ENCODE assay signal across 22 cellular contexts in the genomic region with DNA sequence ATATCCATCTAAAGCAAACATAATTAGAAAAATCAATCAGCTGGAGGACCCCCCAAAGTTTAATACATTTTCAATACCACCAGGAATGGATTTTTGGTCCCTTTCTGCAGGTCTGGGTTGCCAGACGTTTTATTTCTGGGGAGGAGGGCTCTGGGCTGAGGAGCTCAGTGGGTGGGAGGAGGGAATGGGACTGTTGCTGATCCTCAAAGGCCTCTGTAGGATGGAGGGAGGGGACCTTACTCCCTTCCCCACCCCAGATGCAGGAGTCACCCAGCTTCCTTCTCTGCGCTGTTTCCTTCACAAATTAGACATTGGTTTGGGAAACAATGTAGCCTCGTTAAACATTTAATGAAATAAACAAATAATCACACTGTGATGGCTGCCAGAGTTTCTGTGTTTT. TPM values are rescaled to one million over a fixed set of nuclear protein-coding genes. Genes with fewer than 3 reads are reported as not detected.
DNase-seq lines count a peak whose midpoint lies in the region; TF ChIP-seq lines count a peak whose summit lies in the region.
"Had no signal": no experiment of that assay in that cellular context is flagged by ENCODE, and none has a peak within 500 bp of the region (broad histone marks: within the 10 kb centered on the region; RNA-seq: fewer than 3 reads in every experiment).

No MANE protein-coding gene starts in this region.

- H3K9me3 Mint-ChIP-seq in endodermal cell, result no peaks in the 10 kb centered on the region
- H3K9me3 Mint-ChIP-seq: CD14-positive monocyte; CD4-positive, alpha-beta T cell; CD8-positive, alpha-beta memory T cell had no signal

- H3K4me1 Mint-ChIP-seq in endodermal cell, result peaks cover 60% of the 10 kb centered on the region
- H3K4me1 Mint-ChIP-seq: CD8-positive, alpha-beta memory T cell had no signal

- H3K9ac ChIP-seq in endodermal cell (ENCODE audit: extremely low read depth, low read length, poor library complexity, severe bottlenecking), result no peak overlapping the region
- H3K9ac ChIP-seq: BLaER1 treated with 17β-estradiol and CSF1 and Interleukin-3, amounts not matched to agents 10 nM and 100 nM; GM23248 had no signal

- H3K4me3 ChIP-seq in H7 (ENCODE audit: insufficient read depth, low read depth, low read length) (no peak overlapping the region), endodermal cell (ENCODE audit: low read length) (no peak overlapping the region)
- H3K4me3 ChIP-seq: A549; BLaER1 treated with 17β-estradiol and CSF1 and Interleukin-3, amounts not matched to agents 10 nM and 100 nM; GM12878; GM23248 had no signal

- intact Hi-C loops in posterior vena cava (cut with DNase I), result no loop called here

- H3K36me3 ChIP-seq in H7 (replicated peaks; ENCODE audit: control insufficient read depth, insufficient read depth, low read length) (peaks cover 4% of the 10 kb centered on the region), endodermal cell (ENCODE audit: control insufficient read depth, insufficient read depth, low read length) (no peaks in the 10 kb centered on the region)
- H3K36me3 ChIP-seq: BE2C; BLaER1 treated with 17β-estradiol and CSF1 and Interleukin-3, amounts not matched to agents 10 nM and 100 nM had no signal

- H3K27me3 Mint-ChIP-seq in endodermal cell (ENCODE audit: insufficient read depth), result no peaks in the 10 kb centered on the region
- H3K27me3 Mint-ChIP-seq: CD4-positive, alpha-beta T cell had no signal

- peaks cover 17% of the 10 kb centered on the region for H3K4me1 ChIP-seq in endodermal cell (ENCODE audit: control insufficient read depth, insufficient read depth, low read length)

- H3K27ac Mint-ChIP-seq in endodermal cell, result peak overlapping the region; percentile 44
- H3K27ac Mint-ChIP-seq: CD4-positive, alpha-beta T cell had no signal

- no peak overlapping the region for H3K4me3 Mint-ChIP-seq in endodermal cell
- H3K4me3 Mint-ChIP-seq: CD14-positive monocyte; CD4-positive, alpha-beta T cell; CD8-positive, alpha-beta memory T cell had no signal

- H3K9me3 ChIP-seq in endodermal cell (ENCODE audit: control insufficient read depth, low read length), result no peaks in the 10 kb centered on the region
- H3K9me3 ChIP-seq: A549; BE2C; BLaER1 treated with 17β-estradiol and CSF1 and Interleukin-3, amounts not matched to agents 10 nM and 100 nM had no signal

- no peak for TF ChIP-seq CTCF in endodermal cell (conservative IDR thresholded peaks at IDR 0.05)

- H3K27me3 ChIP-seq in H7 (ENCODE audit: control insufficient read depth, insufficient read depth, low read length) (no peaks in the 10 kb centered on the region), endodermal cell (ENCODE audit: control insufficient read depth, insufficient read depth, low read length, poor library complexity, severe bottlenecking) (no peaks in the 10 kb centered on the region)
- H3K27me3 ChIP-seq: BE2C; BLaER1 treated with 17β-estradiol and CSF1 and Interleukin-3, amounts not matched to agents 10 nM and 100 nM had no signal

- peaks cover 21% of the 10 kb centered on the region for H3K36me3 Mint-ChIP-seq in endodermal cell (ENCODE audit: low read depth)
- H3K36me3 Mint-ChIP-seq: CD14-positive monocyte; CD8-positive, alpha-beta memory T cell had no signal

- peak overlapping the region; percentile 26 for H3K27ac ChIP-seq in endodermal cell (ENCODE audit: low read depth, low read length)
- H3K27ac ChIP-seq: A549; BLaER1 treated with 17β-estradiol and CSF1 and Interleukin-3, amounts not matched to agents 10 nM and 100 nM; GM23248 had no signal

- 75% methylated on average over 2 of the region's 3 CpGs; no CpG with 5 or more reads in 1 of the 2 experiments for WGBS in endodermal cell (ENCODE audit: insufficient coverage in 1 of 2, insufficient read length in 1 of 2), 2 experiments

- DNase-seq in H7 (peak; percentile 52), endodermal cell (peak; percentile 55), iPS-NIHi7 (ENCODE audit: extremely low spot score) (peak; percentile 7), posterior vena cava (ENCODE audit: low spot score) (peak; percentile 1), NCI-H187 (lab: John Stamatoyannopoulos, UW) (no peak), GM03348 (ENCODE audit: low spot score) (no peak), NCI-H526 treated with DMSO at 0.1 percent for 48 hours (lab: John Stamatoyannopoulos, UW) (no peak)
- DNase-seq: 8988T; ACHN; AML-193; BE2C; CD4-positive, alpha-beta T cell; CD8-positive, alpha-beta memory T cell; DMS153; DND-41; GM23248; HCEC 1CT had no signal

RNA-seq across cellular contexts. Expression of gene RND2, which starts 6.6 kb away (rescaled TPM):
- total RNA-seq in H7 (2014; rRNA removed; shearing (Covaris generic)), result 25.3 and 25.9 TPM in 2 replicates
- 10 to 100 TPM; 36.1 to 55.5 TPM for total RNA-seq in endodermal cell
- polyA plus RNA-seq in endodermal cell (2013, experiment 1 of 2), result 85.1 TPM
- 79.7 TPM for polyA plus RNA-seq in endodermal cell (2013, experiment 2 of 2)
- total RNA-seq in posterior vena cava, result 1 to 10 TPM; 1.9 to 2.2 TPM
- total RNA-seq: GM12878, H4 had no signal
- polyA plus RNA-seq: CD14-positive monocyte; CD8-positive, alpha-beta memory T cell had no signal

RNA-seq across cellular contexts. Expression of gene VAT1, which starts 9.5 kb away (rescaled TPM):
- 263 and 264 TPM in 2 replicates for total RNA-seq in H7 (2014; rRNA removed; shearing (Covaris generic))
- total RNA-seq in endodermal cell, result 100 to 1,000 TPM; 306 to 402 TPM
- polyA plus RNA-seq in endodermal cell (2013, experiment 1 of 2), result 281 TPM
- polyA plus RNA-seq in endodermal cell (2013, experiment 2 of 2), result 251 TPM
- total RNA-seq in posterior vena cava, result 100 to 1,000 TPM; 247 to 267 TPM

RNA-seq across cellular contexts. Expression of gene IFI35, which starts 25.1 kb away (rescaled TPM):
- 3.9 and 6.2 TPM in 2 replicates for total RNA-seq in H7 (2014; rRNA removed; shearing (Covaris generic))
- 1 to 10 TPM; 3.0 to 5.1 TPM for total RNA-seq in endodermal cell
- polyA plus RNA-seq in endodermal cell (2013, experiment 1 of 2), result 1.8 TPM
- polyA plus RNA-seq in endodermal cell (2013, experiment 2 of 2), result 1.2 TPM
- total RNA-seq in posterior vena cava, result 10 to 100 TPM; 23.9 to 24.1 TPM

RNA-seq across cellular contexts. Expression of gene RPL27, which starts 33.4 kb away (rescaled TPM):
- 1,832 and 1,859 TPM in 2 replicates for total RNA-seq in H7 (2014; rRNA removed; shearing (Covaris generic))
- total RNA-seq in endodermal cell (1,000 to 10,000 TPM; 1,077 to 1,196 TPM), posterior vena cava (1,000 to 10,000 TPM; 1,110 to 1,208 TPM)
- 1,840 TPM for polyA plus RNA-seq in endodermal cell (2013, experiment 1 of 2)
- polyA plus RNA-seq in endodermal cell (2013, experiment 2 of 2), result 1,865 TPM

RNA-seq across cellular contexts. Expression of gene RUNDC1, which starts 51.3 kb away (rescaled TPM):
- 7.7 and 8.3 TPM in 2 replicates for total RNA-seq in H7 (2014; rRNA removed; shearing (Covaris generic))
- total RNA-seq in endodermal cell (10 to 100 TPM; 17.7 to 18.5 TPM), posterior vena cava (10 to 100 TPM; 10.6 to 14.1 TPM)
- 13.4 TPM for polyA plus RNA-seq in endodermal cell (2013, experiment 1 of 2)
- polyA plus RNA-seq in endodermal cell (2013, experiment 2 of 2), result 11.3 TPM

Comparison
In these comparisons a context has a peak if more than half of its experiments do, and no peak if none do; other contexts are left out.
1. DNase-seq: peak in H7 (single experiment), endodermal cell (single experiment), iPS-NIHi7 (single experiment) and posterior vena cava (single experiment); none in NCI-H187 (0 of 2), GM03348 (single experiment) and NCI-H526 treated with DMSO at 0.1 percent for 48 hours (single experiment).